Comparison of ENCODE assay signal across 20 cellular contexts in genomic region chr6:24757610-24758009, GRCh38. TPM values are rescaled to one million over a fixed set of nuclear protein-coding genes. Genes with fewer than 3 reads are reported as not detected.
"Had no signal": no experiment of that assay in that cellular context is flagged by ENCODE, and none has a peak within 500 bp of the region (broad histone marks: within the 10 kb centered on the region; RNA-seq: fewer than 3 reads in every experiment).

No MANE protein-coding gene starts in this region.

- H3K4me3 ChIP-seq: mucosa of descending colon had no signal

- ATAC-seq: left colon; mucosa of descending colon; naive thymus-derived CD8-positive, alpha-beta T cell had no signal

- H3K27me3 ChIP-seq: brain microvascular endothelial cell had no signal

- H3K27me3 Mint-ChIP-seq: activated naive CD4-positive, alpha-beta T cell treated with anti-CD3 and anti-CD28 coated beads, Interleukin-2, amount 50 U/mL, for 24 hours; activated T-cell treated with anti-CD3 and anti-CD28 coated beads, Interleukin-2, amount 50 U/mL, for 24 hours; naive thymus-derived CD8-positive, alpha-beta T cell; stimulated activated naive CD8-positive, alpha-beta T cell treated with anti-CD3 and anti-CD28 coated beads, Interleukin-15, Interleukin-2, amounts not matched to agents 100 ng/mL and 50 ng/mL, for 24 hours had no signal

- H3K27ac Mint-ChIP-seq: activated naive CD4-positive, alpha-beta T cell treated with anti-CD3 and anti-CD28 coated beads, Interleukin-2, amount 50 U/mL, for 24 hours; activated T-cell treated with anti-CD3 and anti-CD28 coated beads, Interleukin-2, amount 50 U/mL, for 24 hours; naive thymus-derived CD8-positive, alpha-beta T cell; stimulated activated naive CD8-positive, alpha-beta T cell treated with anti-CD3 and anti-CD28 coated beads, Interleukin-15, Interleukin-2, amounts not matched to agents 100 ng/mL and 50 ng/mL, for 24 hours had no signal

- DNase-seq: activated CD4-positive, alpha-beta T cell treated with anti-CD3 and anti-CD28 coated beads, Interleukin-2, amount 50 U/mL, for 4 hours; activated CD4-positive, CD25-positive, alpha-beta regulatory T cell treated with anti-CD3 and anti-CD28 coated beads, Interleukin-2, amount 50 U/mL, for 72 hours; activated effector memory CD4-positive, alpha-beta T cell treated with Interleukin-2 at 50 U/mL for 16 hours; activated T-cell treated with anti-CD3 and anti-CD28 coated beads, Interleukin-2, amount 50 U/mL, for 24 hours; brain microvascular endothelial cell; foreskin melanocyte; head of caudate nucleus; left colon; mucosa of descending colon; naive thymus-derived CD8-positive, alpha-beta T cell; occipital lobe; stimulated activated CD4-positive, alpha-beta T cell treated with anti-CD3 and anti-CD28 coated beads, Interleukin-15, amount 100 ng/mL, for 24 hours; stimulated activated CD4-positive, alpha-beta T cell treated with anti-CD3 and anti-CD28 coated beads, Interleukin-4, amount 100 ng/mL, for 24 hours had no signal

- H3K9me3 ChIP-seq: mucosa of descending colon had no signal

- H3K36me3 ChIP-seq: brain microvascular endothelial cell had no signal

- H3K36me3 Mint-ChIP-seq: activated naive CD4-positive, alpha-beta T cell treated with anti-CD3 and anti-CD28 coated beads, Interleukin-2, amount 50 U/mL, for 24 hours had no signal

- H3K4me3 Mint-ChIP-seq: activated naive CD4-positive, alpha-beta T cell treated with anti-CD3 and anti-CD28 coated beads, Interleukin-2, amount 50 U/mL, for 24 hours; activated T-cell treated with anti-CD3 and anti-CD28 coated beads, Interleukin-2, amount 50 U/mL, for 24 hours; naive thymus-derived CD8-positive, alpha-beta T cell; stimulated activated naive CD8-positive, alpha-beta T cell treated with anti-CD3 and anti-CD28 coated beads, Interleukin-15, Interleukin-2, amounts not matched to agents 100 ng/mL and 50 ng/mL, for 24 hours had no signal

- H3K9me3 Mint-ChIP-seq: activated naive CD4-positive, alpha-beta T cell treated with anti-CD3 and anti-CD28 coated beads, Interleukin-2, amount 50 U/mL, for 24 hours; stimulated activated naive CD8-positive, alpha-beta T cell treated with anti-CD3 and anti-CD28 coated beads, Interleukin-15, Interleukin-2, amounts not matched to agents 100 ng/mL and 50 ng/mL, for 24 hours had no signal

- H3K27ac ChIP-seq: brain microvascular endothelial cell had no signal

RNA-seq across cellular contexts. Expression of gene ARMH2, which starts 41.1 kb away (rescaled TPM):
- total RNA-seq: chondrocyte, left colon, lung microvascular endothelial cell, mucosa of descending colon, occipital lobe, renal cortical epithelial cell, temporal lobe, urinary bladder had no signal
